In the genomic region with DNA sequence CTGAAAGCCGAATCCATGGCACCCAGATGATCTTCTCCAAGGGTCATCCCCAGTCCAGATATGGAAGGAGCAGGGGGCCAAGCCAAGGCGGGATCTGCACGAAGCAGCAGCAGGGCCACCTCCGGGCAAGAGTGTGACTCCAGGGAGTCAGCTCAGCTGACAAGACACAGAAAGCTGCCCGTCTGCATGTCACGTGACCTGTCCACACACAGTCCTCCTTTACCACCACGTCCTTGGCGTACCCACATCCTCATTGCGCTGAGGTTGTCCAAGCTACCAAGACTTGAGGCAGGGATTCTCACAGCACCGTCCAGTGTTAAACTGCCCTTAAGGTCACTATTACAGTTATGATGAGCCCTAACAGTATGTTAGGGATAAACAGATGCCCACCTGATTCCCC, we compare ENCODE assay signal across 22 cellular contexts. TPM values are rescaled to one million over a fixed set of nuclear protein-coding genes. Genes with fewer than 3 reads are reported as not detected.
DNase-seq lines count a peak whose midpoint lies in the region; ATAC-seq and TF ChIP-seq lines count a peak whose summit lies in the region.
"Had no signal": no experiment of that assay in that cellular context is flagged by ENCODE, and none has a peak within 500 bp of the region (broad histone marks: within the 10 kb centered on the region; RNA-seq: fewer than 3 reads in every experiment).

No MANE protein-coding gene starts in this region.

- peaks cover 43% of the 10 kb centered on the region for H3K4me1 Mint-ChIP-seq in activated naive CD4-positive, alpha-beta T cell treated with anti-CD3 and anti-CD28 coated beads for 36 hours (ENCODE audit: low read depth)
- H3K4me1 Mint-ChIP-seq in immature natural killer cell (peaks cover 88 to 91% of the 10 kb centered on the region in 2 donors), progenitor cell of endocrine pancreas (ENCODE audit: low read depth) (peaks cover 4% of the 10 kb centered on the region)

- H3K36me3 ChIP-seq in WERI-Rb-1 = peaks cover 63% of the 10 kb centered on the region
- H3K36me3 ChIP-seq in spleen = peaks cover 5 to 71% (median 45%) of the 10 kb centered on the region in 6 donors

- H3K4me1 ChIP-seq in spleen = peaks cover 8 to 47% (median 33%) of the 10 kb centered on the region in 6 donors

- H3K27me3 Mint-ChIP-seq in activated naive CD4-positive, alpha-beta T cell treated with anti-CD3 and anti-CD28 coated beads for 36 hours (ENCODE audit: low read depth) = no peaks in the 10 kb centered on the region
- H3K27me3 Mint-ChIP-seq in immature natural killer cell (ENCODE audit: low read depth in 3 of 3) (peaks cover 10 to 28% (median 10%) of the 10 kb centered on the region in 3 donors), progenitor cell of endocrine pancreas (no peaks in the 10 kb centered on the region)
- H3K27me3 Mint-ChIP-seq: activated CD4-positive, alpha-beta T cell treated with anti-CD3 and anti-CD28 coated beads, Interleukin-2, amount 10 ng/mL, durations not matched to agents 24 days and 14 days; B cell had no signal

- H3K4me3 Mint-ChIP-seq in activated naive CD4-positive, alpha-beta T cell treated with anti-CD3 and anti-CD28 coated beads for 36 hours = no peak overlapping the region
- H3K4me3 Mint-ChIP-seq in immature natural killer cell (peak overlapping the region; percentile 29 to 68 (median 36)), progenitor cell of endocrine pancreas (ENCODE audit: low read depth) (no peak overlapping the region)
- H3K4me3 Mint-ChIP-seq: activated CD4-positive, alpha-beta T cell treated with anti-CD3 and anti-CD28 coated beads, Interleukin-2, amount 10 ng/mL, durations not matched to agents 24 days and 14 days; B cell had no signal

- H3K27me3 ChIP-seq in WERI-Rb-1 (ENCODE audit: insufficient read depth, low read depth, severe bottlenecking) (no peaks in the 10 kb centered on the region), spleen (replicated peaks in 1 of 7) (no peaks in the 10 kb centered on the region)

- TF ChIP-seq CTCF in WERI-Rb-1 (IDR thresholded peaks at IDR 0.05; ENCODE audit: low read depth, low read length) (no peak), spleen (IDR thresholded peaks at IDR 0.05 in 8 of 11, conservative IDR thresholded peaks at IDR 0.05 in 3 of 11) (no peak), progenitor cell of endocrine pancreas (IDR thresholded peaks at IDR 0.05; ENCODE audit: unreplicated experiment) (no peak), foreskin fibroblast (IDR thresholded peaks at IDR 0.05; ENCODE audit: low read depth, low read length) (no peak)

- H3K36me3 Mint-ChIP-seq in activated naive CD4-positive, alpha-beta T cell treated with anti-CD3 and anti-CD28 coated beads, Interleukin-2, amount 50 U/mL, for 72 hours = peaks cover under 1 to 29% of the 10 kb centered on the region in 2 donors
- peaks cover 49% of the 10 kb centered on the region for H3K36me3 Mint-ChIP-seq in activated naive CD4-positive, alpha-beta T cell treated with anti-CD3 and anti-CD28 coated beads for 36 hours (ENCODE audit: low read depth)
- H3K36me3 Mint-ChIP-seq in immature natural killer cell (peaks cover 19 to 32% (median 28%) of the 10 kb centered on the region in 3 donors), progenitor cell of endocrine pancreas (ENCODE audit: insufficient read depth) (peaks cover 25% of the 10 kb centered on the region)

- no peaks in the 10 kb centered on the region for H3K9me3 ChIP-seq in WERI-Rb-1 (ENCODE audit: severe bottlenecking)
- no peaks in the 10 kb centered on the region for H3K9me3 ChIP-seq in spleen

- CTCF ChIA-PET in activated naive CD4-positive, alpha-beta T cell treated with anti-CD3 and anti-CD28 coated beads for 36 hours (lab: Charles Lee) = interaction anchor here (1.1 kb wide), 1 partner anchor 35 kb away, joined by 3 read pairs; no protein-coding TSS in a partner anchor

- no peak overlapping the region for H3K4me3 ChIP-seq in WERI-Rb-1 (ENCODE audit: low read depth, low read length)
- no peak overlapping the region for H3K4me3 ChIP-seq in spleen
- no peak overlapping the region for H3K4me3 ChIP-seq in foreskin fibroblast (ENCODE audit: low read depth in 1 of 2, low read length in 2 of 2)

- ATAC-seq in activated naive CD4-positive, alpha-beta T cell treated with anti-CD3 and anti-CD28 coated beads, Interleukin-2, amount 50 U/mL, for 72 hours = no peak
- ATAC-seq: sciatic nerve had no signal

- no peaks in the 10 kb centered on the region for H3K9me3 Mint-ChIP-seq in activated naive CD4-positive, alpha-beta T cell treated with anti-CD3 and anti-CD28 coated beads, Interleukin-2, amount 50 U/mL, for 72 hours
- no peaks in the 10 kb centered on the region for H3K9me3 Mint-ChIP-seq in activated naive CD4-positive, alpha-beta T cell treated with anti-CD3 and anti-CD28 coated beads for 36 hours
- H3K9me3 Mint-ChIP-seq in immature natural killer cell (no peaks in the 10 kb centered on the region), progenitor cell of endocrine pancreas (ENCODE audit: low read depth) (no peaks in the 10 kb centered on the region)
- H3K9me3 Mint-ChIP-seq: activated CD4-positive, alpha-beta T cell treated with anti-CD3 and anti-CD28 coated beads, Interleukin-2, amount 10 ng/mL, durations not matched to agents 24 days and 14 days had no signal

- TF ChIP-seq POLR2A in spleen (IDR thresholded peaks at IDR 0.05) = no peak

- H3K27ac ChIP-seq in WERI-Rb-1 (peak overlapping the region; percentile 68), spleen (no peak overlapping the region)
- H3K27ac ChIP-seq: HL-60 had no signal

- WGBS in spleen, 5 donors = 81 to 95% (median 86%) methylated on average over 10 of the region's 10 CpGs

- peak overlapping the region; percentile 66 to 70 for H3K27ac Mint-ChIP-seq in activated naive CD4-positive, alpha-beta T cell treated with anti-CD3 and anti-CD28 coated beads, Interleukin-2, amount 50 U/mL, for 72 hours
- H3K27ac Mint-ChIP-seq in activated naive CD4-positive, alpha-beta T cell treated with anti-CD3 and anti-CD28 coated beads for 36 hours = no peak overlapping the region
- peak overlapping the region; percentile 23 to 98 (median 78) for H3K27ac Mint-ChIP-seq in immature natural killer cell
- no peak overlapping the region for H3K27ac Mint-ChIP-seq in progenitor cell of endocrine pancreas
- H3K27ac Mint-ChIP-seq: activated CD4-positive, alpha-beta T cell treated with anti-CD3 and anti-CD28 coated beads, Interleukin-2, amount 10 ng/mL, durations not matched to agents 24 days and 14 days; B cell had no signal

- DNase-seq in activated naive CD4-positive, alpha-beta T cell treated with anti-CD3 and anti-CD28 coated beads, Interleukin-2, amount 50 U/mL, for 72 hours (ENCODE audit: low spot score in 2 of 2) = no peak
- DNase-seq in activated naive CD4-positive, alpha-beta T cell treated with anti-CD3 and anti-CD28 coated beads for 36 hours = no peak
- DNase-seq in WERI-Rb-1 (no peak), immature natural killer cell (peak in 2 of 3 donors; percentile 60 to 65), spleen (peak; percentile 50), islet precursor cell (no peak), progenitor cell of endocrine pancreas (ENCODE audit: low spot score, unreplicated experiment) (no peak), foreskin fibroblast (no peak)
- DNase-seq: activated CD4-positive, alpha-beta T cell treated with anti-CD3 and anti-CD28 coated beads, Interleukin-2, amount 10 ng/mL, durations not matched to agents 24 days and 14 days; activated CD8-positive, alpha-beta memory T cell treated with anti-CD3 and anti-CD28 coated beads, Interleukin-2, amount 50 U/mL, for 4 hours; activated effector memory CD4-positive, alpha-beta T cell treated with Interleukin-2 at 50 U/mL for 16 hours; EL; GOT3; mammary epithelial cell; NCI-H2081; NCI-H345; NCI-H82; stimulated activated CD8-positive, alpha-beta memory T cell treated with anti-CD3 and anti-CD28 coated beads, Interleukin-4, amount 100 ng/mL, for 48 hours; SW 1271 had no signal

- intact Hi-C loops in activated naive CD4-positive, alpha-beta T cell treated with anti-CD3 and anti-CD28 coated beads for 36 hours (cut with micrococcal nuclease) = no loop called here
- intact Hi-C loops in spleen (cut with DNase I; ENCODE audit: low total_unique reads) = no loop called here

RNA-seq across cellular contexts. Expression of gene CYTH1, which starts 11.3 kb away (rescaled TPM):
- 100 to 1,000 TPM in 1 of 2 donors, 10 to 100 TPM in 1; 82.6 to 148 TPM for total RNA-seq in activated naive CD4-positive, alpha-beta T cell treated with anti-CD3 and anti-CD28 coated beads, Interleukin-2, amount 50 U/mL, for 72 hours
- 100 to 1,000 TPM; 145 to 149 TPM for total RNA-seq in activated naive CD4-positive, alpha-beta T cell treated with anti-CD3 and anti-CD28 coated beads for 36 hours
- polyA plus RNA-seq in immature natural killer cell = 100 to 1,000 TPM; 176 to 336 (median 233) TPM
- total RNA-seq in spleen = 100 to 1,000 TPM; 119 to 169 (median 138) TPM
- 100 to 1,000 TPM in 1 of 3 donors, 10 to 100 TPM in 2; 66.9 to 102 (median 79.4) TPM for polyA plus RNA-seq in spleen
- total RNA-seq in progenitor cell of endocrine pancreas = 30.1 and 33.3 TPM in 2 replicates

RNA-seq across cellular contexts. Expression of gene USP36, which starts 47.2 kb away (rescaled TPM):
- total RNA-seq in activated naive CD4-positive, alpha-beta T cell treated with anti-CD3 and anti-CD28 coated beads, Interleukin-2, amount 50 U/mL, for 72 hours = 10 to 100 TPM; 82.2 to 88.1 TPM
- total RNA-seq in activated naive CD4-positive, alpha-beta T cell treated with anti-CD3 and anti-CD28 coated beads for 36 hours = 10 to 100 TPM; 65.3 to 68.7 TPM
- 10 to 100 TPM in 2 of 3 donors, 1 to 10 TPM in 1; 9.6 to 31.7 (median 22.7) TPM for polyA plus RNA-seq in immature natural killer cell
- 10 to 100 TPM; 38.0 to 95.0 (median 60.1) TPM for total RNA-seq in spleen
- 10 to 100 TPM; 13.4 to 26.1 (median 25.0) TPM for polyA plus RNA-seq in spleen
- total RNA-seq in progenitor cell of endocrine pancreas = 54.1 and 54.9 TPM in 2 replicates

Comparison
In these comparisons a context has a peak if more than half of its experiments do, and no peak if none do; other contexts are left out.
1. H3K27ac Mint-ChIP-seq: peak in activated naive CD4-positive, alpha-beta T cell treated with anti-CD3 and anti-CD28 coated beads, Interleukin-2, amount 50 U/mL, for 72 hours (2 of 2) and immature natural killer cell (6 of 6); none in activated naive CD4-positive, alpha-beta T cell treated with anti-CD3 and anti-CD28 coated beads for 36 hours (single experiment) and progenitor cell of endocrine pancreas (single experiment).
2. DNase-seq: peak in immature natural killer cell (2 of 3) and spleen (single experiment); none in activated naive CD4-positive, alpha-beta T cell treated with anti-CD3 and anti-CD28 coated beads, Interleukin-2, amount 50 U/mL, for 72 hours (0 of 2), activated naive CD4-positive, alpha-beta T cell treated with anti-CD3 and anti-CD28 coated beads for 36 hours (single experiment), WERI-Rb-1 (single experiment), islet precursor cell (single experiment), progenitor cell of endocrine pancreas (single experiment) and foreskin fibroblast (0 of 2).
3. H3K4me3 Mint-ChIP-seq: peak in immature natural killer cell (5 of 5); none in activated naive CD4-positive, alpha-beta T cell treated with anti-CD3 and anti-CD28 coated beads for 36 hours (single experiment) and progenitor cell of endocrine pancreas (single experiment).